In genomic region chr13:95301947-95302386, GRCh38 we compare ENCODE assay signal across 8 cellular contexts. TPM values are rescaled to one million over a fixed set of nuclear protein-coding genes. Genes with fewer than 3 reads are reported as not detected.
A peak's percentile ranks its signal among the peaks of the same experiment; 100 is the strongest.
DNase-seq lines count a peak whose midpoint lies in the region; ATAC-seq and TF ChIP-seq lines count a peak whose summit lies in the region.

No MANE protein-coding gene starts in this region.

- H2AK5ac ChIP-seq in trophoblast cell (ENCODE audit: low read length) = no peak overlapping the region

- H3K4me1 ChIP-seq in heart left ventricle (peaks cover 0 to 34% (median 9%) of the 10 kb centered on the region in 12 donors), SJCRH30 (no peaks in the 10 kb centered on the region), trophoblast cell (ENCODE audit: control insufficient read depth in 1 of 2, insufficient read depth in 2 of 2, low read length in 2 of 2) (peaks cover 3 to 13% of the 10 kb centered on the region in 2 experiments)

- H3K36me3 ChIP-seq in heart left ventricle (no peaks in the 10 kb centered on the region), SJCRH30 (no peaks in the 10 kb centered on the region), trophoblast cell (ENCODE audit: control insufficient read depth in 1 of 2, insufficient read depth in 2 of 2, low read length in 2 of 2) (no peaks in the 10 kb centered on the region)

- H4K12ac ChIP-seq in trophoblast cell (ENCODE audit: low read depth, low read length) = no peak overlapping the region

- no peak overlapping the region for H3K4ac ChIP-seq in trophoblast cell (ENCODE audit: low read depth, low read length)

- H3K79me2 ChIP-seq in trophoblast cell (ENCODE audit: control insufficient read depth, insufficient read depth, low read length, poor library complexity) = no peaks in the 10 kb centered on the region

- no peak overlapping the region for H3K23ac ChIP-seq in trophoblast cell (ENCODE audit: low read length)

- DNase-seq in heart left ventricle (no peak), Right ventricle myocardium inferior (ENCODE audit: missing footprints) (no peak), SJCRH30 (no peak), epithelial cell of proximal tubule (ENCODE audit: low read depth) (no peak), trophoblast cell (no peak), NCI-H524 treated with DMSO at 0.1 percent for 48 hours (lab: John Stamatoyannopoulos, UW) (no peak), NCI-H2107 (lab: John Stamatoyannopoulos, UW) (no peak)

- H2BK12ac ChIP-seq in trophoblast cell (ENCODE audit: low read length) = no peak overlapping the region

- H3K18ac ChIP-seq in trophoblast cell (ENCODE audit: low read length) = no peak overlapping the region

- H3K4me3 ChIP-seq in heart left ventricle (peak overlapping the region in 11 of 12 donors; percentile 61 to 97 (median 79)), SJCRH30 (peak overlapping the region; percentile 94), epithelial cell of proximal tubule (ENCODE audit: low read depth, low read length) (peak overlapping the region; percentile 87), trophoblast cell (ENCODE audit: low read depth, low read length) (no peak overlapping the region)

- ATAC-seq in heart left ventricle (peak in 1 of 4 donors; percentile 9), Right ventricle myocardium inferior (no peak), HG03280 (IDR thresholded peaks at IDR 0.05; ENCODE audit: unreplicated experiment) (no peak)

- no peak overlapping the region for H3K14ac ChIP-seq in trophoblast cell (ENCODE audit: low read length)

- TF ChIP-seq POLR2A in heart left ventricle (IDR thresholded peaks at IDR 0.05) = no peak

- H3K9ac ChIP-seq in trophoblast cell (ENCODE audit: low read length) = no peak overlapping the region

- peak overlapping the region in 10 of 12 donors; percentile 64 to 93 (median 77) for H3K27ac ChIP-seq in heart left ventricle
- peak overlapping the region; percentile 72 for H3K27ac ChIP-seq in SJCRH30
- no peak overlapping the region for H3K27ac ChIP-seq in trophoblast cell (ENCODE audit: low read depth, low read length)

- H2BK120ac ChIP-seq in trophoblast cell (ENCODE audit: insufficient read depth, low read length, poor library complexity) = no peak overlapping the region

- no peak overlapping the region for H4K91ac ChIP-seq in trophoblast cell (ENCODE audit: low read depth, low read length)

- H3K27me3 ChIP-seq in heart left ventricle (no peaks in the 10 kb centered on the region), SJCRH30 (no peaks in the 10 kb centered on the region), trophoblast cell (ENCODE audit: insufficient read depth, low read length) (no peaks in the 10 kb centered on the region)

- H3K4me2 ChIP-seq in trophoblast cell (ENCODE audit: low read length) = peak overlapping the region; percentile 99

- intact Hi-C loops in heart left ventricle (cut with DNase I) (loop anchor here in 5 of 10 donors (2.0 to 5.0 kb wide), 4 partner anchors 75 to 110 kb away; no protein-coding TSS in a partner anchor), Right ventricle myocardium inferior (cut with DNase I) (loop anchor here (2.0 to 5.0 kb wide), 2 partner anchors 79 to 110 kb away; no protein-coding TSS in a partner anchor)

- H2AFZ ChIP-seq in trophoblast cell (ENCODE audit: insufficient read depth, low read length, poor library complexity) = peak overlapping the region; percentile 77

- no peaks in the 10 kb centered on the region for H3K9me3 ChIP-seq in heart left ventricle
- 0 out of 2 replicates have a peak, but pooled peaks cover 2% of the 10 kb centered on the region for H3K9me3 ChIP-seq in SJCRH30 (replicated peaks)
- H3K9me3 ChIP-seq in trophoblast cell (ENCODE audit: insufficient read depth, low read depth, low read length) = peaks cover 2% of the 10 kb centered on the region

- TF ChIP-seq CTCF in heart left ventricle (IDR thresholded peaks at IDR 0.05) (no peak), epithelial cell of proximal tubule (conservative IDR thresholded peaks at IDR 0.05; ENCODE audit: low read depth, low read length) (no peak)

- H2BK5ac ChIP-seq in trophoblast cell (ENCODE audit: low read depth, low read length, poor library complexity) = no peak overlapping the region

- H4K8ac ChIP-seq in trophoblast cell (ENCODE audit: low read depth, low read length) = no peak overlapping the region

- WGBS in heart left ventricle, 4 donors = 12 to 20% (median 13%) methylated on average over 12 to 14 of the region's 14 CpGs
- no CpG with 5 or more reads among the region's 14 CpGs for WGBS in trophoblast cell (ENCODE audit: extremely low coverage, insufficient coverage, insufficient read length)

- H3K79me1 ChIP-seq in trophoblast cell (ENCODE audit: low read length) = no peaks in the 10 kb centered on the region

RNA-seq across cellular contexts. Expression of gene ABCC4, which starts 0.7 kb away (rescaled TPM):
- total RNA-seq in heart left ventricle (1 to 10 TPM; 2.5 to 9.0 (median 5.5) TPM), Right ventricle myocardium inferior (4.0 TPM), epithelial cell of proximal tubule (33.4 and 40.7 TPM in 2 replicates)
- polyA plus RNA-seq in heart left ventricle = 1 to 10 TPM in 1 of 2 donors, under 1 TPM in 1; 0.69 to 2.3 TPM
- total RNA-seq in SJCRH30 (2014; rRNA removed; shearing (Covaris generic)) = 24.1 and 25.7 TPM in 2 replicates
- polyA plus RNA-seq in trophoblast cell (2013) = 0.64 and 0.71 TPM in 2 replicates
